ENCODE assay signal across 15 cellular contexts in the genomic region with DNA sequence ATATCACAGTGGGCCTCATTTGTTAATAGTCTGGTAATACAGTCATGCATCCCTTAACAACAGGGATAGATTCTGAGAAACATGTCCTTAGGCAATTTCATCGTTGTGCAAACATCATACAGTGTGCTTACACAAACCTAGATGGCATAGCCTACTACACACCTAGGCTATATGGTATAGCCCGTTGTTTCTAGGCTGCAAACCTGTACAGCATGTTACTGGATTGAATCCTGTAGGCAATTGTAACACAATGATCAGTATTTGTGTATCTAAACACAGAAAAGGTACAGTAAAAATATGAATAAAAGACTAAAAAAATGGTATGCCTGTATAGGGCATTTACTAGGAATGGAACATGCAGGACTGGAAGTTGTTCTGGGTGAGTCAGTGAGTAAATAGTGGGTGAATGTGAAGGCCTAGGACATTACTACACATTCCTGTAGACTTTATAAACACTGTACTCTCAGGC. TPM values are rescaled to one million over a fixed set of nuclear protein-coding genes. Genes with fewer than 3 reads are reported as not detected.
DNase-seq lines count a peak whose midpoint lies in the region; ATAC-seq and TF ChIP-seq lines count a peak whose summit lies in the region.
"Had no signal": no experiment of that assay in that cellular context is flagged by ENCODE, and none has a peak within 500 bp of the region (broad histone marks: within the 10 kb centered on the region; RNA-seq: fewer than 3 reads in every experiment).

No MANE protein-coding gene starts in this region.

- H3K36me3 ChIP-seq in RWPE2 (ENCODE audit: low read depth) (no peaks in the 10 kb centered on the region), prostate gland (no peaks in the 10 kb centered on the region), left ventricle myocardium inferior (no peaks in the 10 kb centered on the region)
- H3K36me3 ChIP-seq: thoracic aorta had no signal

- peak; percentile 99 for ATAC-seq in RWPE2 (ENCODE audit: low read depth)
- ATAC-seq: activated CD4-positive, alpha-beta T cell treated with anti-CD3 and anti-CD28 coated beads for 36 hours had no signal

- DNase-seq in HS-27A (ENCODE audit: low read depth): peak; percentile 35
- DNase-seq in RWPE2 (ENCODE audit: low spot score): no peak
- DNase-seq in fibroblast of mammary gland (ENCODE audit: low read depth): peak; percentile 71
- peak; percentile 8 for DNase-seq in prostate gland (ENCODE audit: low spot score)
- DNase-seq in left ventricle myocardium inferior: no peak
- no peak for DNase-seq in cardiac septum (ENCODE audit: low spot score)
- DNase-seq in iPS-NIHi11 (ENCODE audit: low spot score): no peak
- no peak for DNase-seq in GM13976 (ENCODE audit: low spot score)
- DNase-seq: activated CD4-positive, alpha-beta T cell treated with anti-CD3 and anti-CD28 coated beads for 36 hours; central memory CD4-positive, alpha-beta T cell; NCI-H187; nephron progenitor cell; small intestine had no signal

- in situ Hi-C loops in GM13976 (cut with MboI; ENCODE audit: low sequenced_read_pairs, unreplicated experiment): no loop called here

- H3K4me1 ChIP-seq in RWPE2 (ENCODE audit: insufficient read depth, poor library complexity, severe bottlenecking): peaks cover 26% of the 10 kb centered on the region
- H3K4me1 ChIP-seq in prostate gland (replicated peaks): no peaks in the 10 kb centered on the region
- peaks cover 15% of the 10 kb centered on the region for H3K4me1 ChIP-seq in left ventricle myocardium inferior

- H3K4me3 ChIP-seq in RWPE2 (ENCODE audit: severe bottlenecking) (no peak overlapping the region), fibroblast of mammary gland (ENCODE audit: control insufficient read depth, low read depth, low read length) (no peak overlapping the region), prostate gland (no peak overlapping the region), left ventricle myocardium inferior (no peak overlapping the region)
- H3K4me3 ChIP-seq: thoracic aorta had no signal

- H3K9me3 ChIP-seq in RWPE2 (ENCODE audit: severe bottlenecking) (no peaks in the 10 kb centered on the region), prostate gland (no peaks in the 10 kb centered on the region), left ventricle myocardium inferior (replicated peaks) (no peaks in the 10 kb centered on the region)
- H3K9me3 ChIP-seq: Caco-2, thoracic aorta had no signal

- H3K27ac ChIP-seq in RWPE2 (ENCODE audit: poor library complexity, severe bottlenecking) (peak overlapping the region; percentile 66), prostate gland (no peak overlapping the region), left ventricle myocardium inferior (replicated peaks) (no peak overlapping the region)
- H3K27ac ChIP-seq: thoracic aorta had no signal

- TF ChIP-seq CTCF in RWPE2 (IDR thresholded peaks at IDR 0.05; ENCODE audit: poor library complexity, severe bottlenecking) (no peak), fibroblast of mammary gland (conservative IDR thresholded peaks at IDR 0.05; ENCODE audit: control insufficient read depth, insufficient read depth, low read depth, low read length) (no peak), prostate gland (IDR thresholded peaks at IDR 0.05) (no peak), left ventricle myocardium inferior (IDR thresholded peaks at IDR 0.05; ENCODE audit: borderline replicate concordance) (no peak), GM13976 (IDR thresholded peaks at IDR 0.05; ENCODE audit: borderline replicate concordance, control extremely low read depth, extremely low read depth, insufficient read depth, missing control alignments) (no peak)

- intact Hi-C loops in prostate gland (cut with DNase I) (no loop called here), left ventricle myocardium inferior (cut with micrococcal nuclease) (no loop called here), cardiac septum (cut with DNase I) (no loop called here)

- TF ChIP-seq POLR2A in prostate gland (IDR thresholded peaks at IDR 0.05): no peak

- H3K27me3 ChIP-seq in RWPE2 (ENCODE audit: insufficient read depth, poor library complexity, severe bottlenecking) (no peaks in the 10 kb centered on the region), prostate gland (replicated peaks; ENCODE audit: insufficient read depth) (no peaks in the 10 kb centered on the region), left ventricle myocardium inferior (ENCODE audit: low read depth) (no peaks in the 10 kb centered on the region)

- 83% methylated on average over 2 of the region's 2 CpGs for WGBS in prostate gland

RNA-seq across cellular contexts. Expression of a gene that starts 12.0 kb away (rescaled TPM):
- 10 to 100 TPM in 1 of 2 donors, 1 to 10 TPM in 1; 4.9 to 28.9 TPM for total RNA-seq in prostate gland
- 16.6 TPM for total RNA-seq in left ventricle myocardium inferior
- total RNA-seq in cardiac septum: 16.3 TPM

Comparison
In these comparisons a context has a peak if more than half of its experiments do, and no peak if none do; other contexts are left out.
1. DNase-seq: peak in HS-27A (single experiment), fibroblast of mammary gland (single experiment) and prostate gland (single experiment); none in RWPE2 (single experiment), left ventricle myocardium inferior (single experiment), cardiac septum (single experiment), iPS-NIHi11 (single experiment) and GM13976 (single experiment).